11 cellular contexts compared by ENCODE assay signal in the genomic region with DNA sequence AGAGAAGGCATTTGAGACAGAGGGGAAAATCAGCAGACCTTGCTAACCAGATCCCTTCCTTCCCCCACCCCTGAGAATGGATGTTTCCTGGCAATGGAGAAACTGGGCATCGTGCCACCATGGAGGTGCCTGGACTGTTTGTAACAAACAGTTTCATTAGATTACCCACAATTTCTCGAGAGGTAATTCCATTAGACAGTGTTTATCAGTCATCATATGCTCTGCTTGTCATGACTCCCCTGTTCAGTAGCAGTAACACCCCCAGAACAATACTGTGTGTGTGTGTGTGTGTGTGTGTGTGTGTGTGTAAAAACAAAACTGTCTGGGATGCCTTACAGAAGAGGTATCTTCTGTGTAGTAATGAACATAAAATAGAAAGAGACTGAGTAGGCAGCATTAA.
DNase-seq lines count a peak whose midpoint lies in the region; FAIRE-seq and TF ChIP-seq lines count a peak whose summit lies in the region.
"Had no signal": no experiment of that assay in that cellular context is flagged by ENCODE, and none has a peak within 500 bp of the region (broad histone marks: within the 10 kb centered on the region; RNA-seq: fewer than 3 reads in every experiment).

No MANE protein-coding gene starts in this region.

- FAIRE-seq in kidney (lab: Jason Lieb, UNC) (no peak), frontal cortex (lab: Jason Lieb, UNC) (no peak)

- no peaks in the 10 kb centered on the region for H3K9me3 ChIP-seq in kidney (ENCODE audit: control insufficient read depth in 1 of 2, low read length in 2 of 2)

- DNase-seq in COLO668 (lab: John Stamatoyannopoulos, UW; ENCODE audit: unreplicated experiment), result peak; percentile 37
- DNase-seq in NCI-H2029 treated with DMSO at 0.1 percent for 48 hours (lab: John Stamatoyannopoulos, UW), result peak; percentile 30
- DNase-seq in astrocyte of the cerebellum (ENCODE audit: low read depth), result peak; percentile 4
- DNase-seq in kidney, result peak; percentile 68
- DNase-seq in activated CD4-positive, alpha-beta T cell treated with anti-CD3 and anti-CD28 coated beads, Interleukin-2, amount 50 U/mL, for 4 hours, result no peak
- no peak for DNase-seq in frontal cortex (ENCODE audit: low spot score in 2 of 2)
- DNase-seq in central memory CD4-positive, alpha-beta T cell, result no peak
- DNase-seq in AG08396 (ENCODE audit: low spot score), result no peak
- DNase-seq: activated CD4-positive, alpha-beta memory T cell treated with anti-CD3 and anti-CD28 coated beads, Interleukin-2, amount 10 ng/mL, durations not matched to agents 7 days and 5 days; T-helper 2 cell had no signal

- intact Hi-C loops in kidney (cut with DNase I), result no loop called here

- TF ChIP-seq CTCF in astrocyte of the cerebellum (IDR thresholded peaks at IDR 0.05; ENCODE audit: low read depth, low read length, missing control alignments) (no peak), kidney (IDR thresholded peaks at IDR 0.05; ENCODE audit: borderline replicate concordance, extremely low read depth, insufficient read depth) (no peak)

- no peaks in the 10 kb centered on the region for H3K4me1 ChIP-seq in kidney (ENCODE audit: control insufficient read depth in 1 of 2, insufficient read depth in 1 of 2, low read depth in 1 of 2, low read length in 2 of 2)

- no peaks in the 10 kb centered on the region for H3K36me3 ChIP-seq in kidney (ENCODE audit: control insufficient read depth in 1 of 2, insufficient read depth in 2 of 2, low read length in 2 of 2)

- H3K4me3 ChIP-seq in astrocyte of the cerebellum (ENCODE audit: low read depth, low read length) (no peak overlapping the region), kidney (ENCODE audit: low read length in 2 of 2) (no peak overlapping the region)

- in situ Hi-C loops in astrocyte of the cerebellum (cut with HindIII; ENCODE audit: low sequenced_read_pairs), result no loop called here

- H3K9ac ChIP-seq in kidney (ENCODE audit: low read length in 2 of 2), result no peak overlapping the region

- no peak overlapping the region for H3K27ac ChIP-seq in kidney (ENCODE audit: low read depth in 2 of 2, low read length in 2 of 2)
- H3K27ac ChIP-seq: HL-60 had no signal

Comparison
In these comparisons a context has a peak if more than half of its experiments do, and no peak if none do; other contexts are left out.
1. DNase-seq: peak in COLO668 (single experiment), NCI-H2029 treated with DMSO at 0.1 percent for 48 hours (single experiment), astrocyte of the cerebellum (single experiment) and kidney (single experiment); none in activated CD4-positive, alpha-beta T cell treated with anti-CD3 and anti-CD28 coated beads, Interleukin-2, amount 50 U/mL, for 4 hours (0 of 2), frontal cortex (0 of 2), central memory CD4-positive, alpha-beta T cell (single experiment) and AG08396 (single experiment).